In genomic region chr16:84205976-84206691, GRCh38 we compare ENCODE assay signal across 29 cellular contexts. TPM values are rescaled to one million over a fixed set of nuclear protein-coding genes. Genes with fewer than 3 reads are reported as not detected.
A peak's percentile ranks its signal among the peaks of the same experiment; 100 is the strongest.
DNase-seq lines count a peak whose midpoint lies in the region; ATAC-seq, FAIRE-seq and TF ChIP-seq lines count a peak whose summit lies in the region.
"Had no signal": no experiment of that assay in that cellular context is flagged by ENCODE, and none has a peak within 500 bp of the region (broad histone marks: within the 10 kb centered on the region; RNA-seq: fewer than 3 reads in every experiment).

No MANE protein-coding gene starts in this region.

- no peak for DNase-seq in natural killer cell treated with Interleukin-12 subunit alpha and Interleukin-12 subunit beta and Interleukin-15 and Interleukin-18, amount 100 ng/mL, for 72 hours (ENCODE audit: low spot score)
- DNase-seq in natural killer cell: no peak
- no peak for DNase-seq in HepG2 (ENCODE audit: low spot score)
- peak; percentile 36 for DNase-seq in osteoblast (ENCODE audit: insufficient read length, low spot score, missing footprints)
- no peak for DNase-seq in upper lobe of right lung
- DNase-seq in coronary artery (ENCODE audit: low spot score): no peak
- DNase-seq: ACHN; AML-193; BE2C; CD4-positive, alpha-beta T cell; CD8-positive, alpha-beta memory T cell; DMS 273 treated with DMSO at 0.1 percent for 48 hours; DMS79; EL; GF-D8; GM23248; H9 had no signal

- no peaks in the 10 kb centered on the region for H3K9me3 Mint-ChIP-seq in natural killer cell treated with Interleukin-12 subunit alpha and Interleukin-12 subunit beta and Interleukin-15 and Interleukin-18, amount 100 ng/mL, for 72 hours
- H3K9me3 Mint-ChIP-seq in natural killer cell: no peaks in the 10 kb centered on the region
- no peaks in the 10 kb centered on the region for H3K9me3 Mint-ChIP-seq in activated T-helper 17 cell treated with anti-CD3 and anti-CD28 coated beads, Interleukin-2, amount 50 U/mL, for 72 hours
- H3K9me3 Mint-ChIP-seq: CD4-positive, alpha-beta T cell; CD8-positive, alpha-beta memory T cell; H9 had no signal

- H3K79me2 ChIP-seq in HepG2 (ENCODE audit: insufficient read depth, low read length) (no peaks in the 10 kb centered on the region), osteoblast (ENCODE audit: insufficient read depth, low read length) (no peaks in the 10 kb centered on the region)

- no peak overlapping the region for H3K27ac Mint-ChIP-seq in natural killer cell treated with Interleukin-12 subunit alpha and Interleukin-12 subunit beta and Interleukin-15 and Interleukin-18, amount 100 ng/mL, for 72 hours
- H3K27ac Mint-ChIP-seq in natural killer cell: no peak overlapping the region
- H3K27ac Mint-ChIP-seq in activated T-helper 17 cell treated with anti-CD3 and anti-CD28 coated beads, Interleukin-2, amount 50 U/mL, for 72 hours: no peak overlapping the region
- H3K27ac Mint-ChIP-seq: CD4-positive, alpha-beta T cell; CD8-positive, alpha-beta memory T cell; H9 had no signal

- POLR2A ChIA-PET in HepG2 (lab: Yijun Ruan, JAX): no interaction called here

- no peak overlapping the region for H3K4me3 Mint-ChIP-seq in natural killer cell treated with Interleukin-12 subunit alpha and Interleukin-12 subunit beta and Interleukin-15 and Interleukin-18, amount 100 ng/mL, for 72 hours
- no peak overlapping the region for H3K4me3 Mint-ChIP-seq in natural killer cell
- H3K4me3 Mint-ChIP-seq in activated T-helper 17 cell treated with anti-CD3 and anti-CD28 coated beads, Interleukin-2, amount 50 U/mL, for 72 hours: no peak overlapping the region
- H3K4me3 Mint-ChIP-seq: CD14-positive monocyte; CD4-positive, alpha-beta T cell; CD8-positive, alpha-beta memory T cell; H9 had no signal

- CTCF ChIA-PET in HepG2 (lab: Yijun Ruan, JAX; ENCODE audit: low intra/inter-chr PET ratio, low total read pairs): no interaction called here

- no peaks in the 10 kb centered on the region for H3K36me3 Mint-ChIP-seq in natural killer cell treated with Interleukin-12 subunit alpha and Interleukin-12 subunit beta and Interleukin-15 and Interleukin-18, amount 100 ng/mL, for 72 hours
- no peaks in the 10 kb centered on the region for H3K36me3 Mint-ChIP-seq in natural killer cell
- no peaks in the 10 kb centered on the region for H3K36me3 Mint-ChIP-seq in activated T-helper 17 cell treated with anti-CD3 and anti-CD28 coated beads, Interleukin-2, amount 50 U/mL, for 72 hours (ENCODE audit: low read depth)
- H3K36me3 Mint-ChIP-seq: CD14-positive monocyte; CD8-positive, alpha-beta memory T cell had no signal

- FAIRE-seq in HepG2 (lab: Jason Lieb, UNC): no peak
- FAIRE-seq: A204.1, D721Med, GM12891, GM18507 had no signal

- H3K27me3 ChIP-seq in HepG2 (ENCODE audit: control insufficient read depth in 1 of 2, insufficient read depth in 2 of 2, low read length in 2 of 2) (peaks cover 15 to 26% of the 10 kb centered on the region in 2 experiments), osteoblast (ENCODE audit: insufficient read depth, low read length) (peaks cover 10% of the 10 kb centered on the region), upper lobe of right lung (no peaks in the 10 kb centered on the region)
- H3K27me3 ChIP-seq: BE2C; BLaER1 treated with 17β-estradiol and CSF1 and Interleukin-3, amounts not matched to agents 10 nM and 100 nM had no signal

- TF ChIP-seq EP300 in HepG2 (IDR thresholded peaks at IDR 0.05; ENCODE audit: low read depth in 2 of 2, low read length in 2 of 2) (no peak), HepG2 (CRISPR knock-in tag; IDR thresholded peaks at IDR 0.05; ENCODE audit: borderline replicate concordance) (no peak)

- BruUV-seq in HepG2 (replicated peaks; lab: Mats Ljungman, UMichigan): no TSS peak

- H3K4me1 Mint-ChIP-seq in natural killer cell treated with Interleukin-12 subunit alpha and Interleukin-12 subunit beta and Interleukin-15 and Interleukin-18, amount 100 ng/mL, for 72 hours (ENCODE audit: low read depth in 2 of 2): no peaks in the 10 kb centered on the region
- no peaks in the 10 kb centered on the region for H3K4me1 Mint-ChIP-seq in natural killer cell
- H3K4me1 Mint-ChIP-seq in activated T-helper 17 cell treated with anti-CD3 and anti-CD28 coated beads, Interleukin-2, amount 50 U/mL, for 72 hours: no peaks in the 10 kb centered on the region
- H3K4me1 Mint-ChIP-seq: CD14-positive monocyte; CD8-positive, alpha-beta memory T cell had no signal

- peaks cover 0 to 5% of the 10 kb centered on the region in 2 donors for H3K27me3 Mint-ChIP-seq in natural killer cell treated with Interleukin-12 subunit alpha and Interleukin-12 subunit beta and Interleukin-15 and Interleukin-18, amount 100 ng/mL, for 72 hours
- peaks cover 0 to 10% of the 10 kb centered on the region in 2 donors for H3K27me3 Mint-ChIP-seq in natural killer cell (ENCODE audit: low read depth in 2 of 2)
- H3K27me3 Mint-ChIP-seq in activated T-helper 17 cell treated with anti-CD3 and anti-CD28 coated beads, Interleukin-2, amount 50 U/mL, for 72 hours: no peaks in the 10 kb centered on the region
- H3K27me3 Mint-ChIP-seq: CD4-positive, alpha-beta T cell had no signal

- H3K4me3 ChIP-seq in HepG2 (replicated peaks in 1 of 3; ENCODE audit: insufficient read depth in 1 of 3, low read depth in 2 of 3, low read length in 3 of 3) (no peak overlapping the region), osteoblast (ENCODE audit: insufficient read depth, low read length) (no peak overlapping the region), upper lobe of right lung (no peak overlapping the region), coronary artery (no peak overlapping the region)
- H3K4me3 ChIP-seq: BLaER1 treated with 17β-estradiol and CSF1 and Interleukin-3, amounts not matched to agents 10 nM and 100 nM; GM23248 had no signal

- no peak overlapping the region for H3K27ac ChIP-seq in HepG2 (ENCODE audit: extremely low read length, insufficient read depth, low read length)
- no peak overlapping the region for H3K27ac ChIP-seq in osteoblast (ENCODE audit: low read depth, low read length)
- no peak overlapping the region for H3K27ac ChIP-seq in upper lobe of right lung
- no peak overlapping the region for H3K27ac ChIP-seq in coronary artery
- H3K27ac ChIP-seq: 22Rv1; BLaER1 treated with 17β-estradiol and CSF1 and Interleukin-3, amounts not matched to agents 10 nM and 100 nM; GM23248 had no signal

- H3K4me1 ChIP-seq in HepG2 (ENCODE audit: insufficient read depth, low read length) (no peaks in the 10 kb centered on the region), osteoblast (ENCODE audit: insufficient read depth, low read length) (no peaks in the 10 kb centered on the region), upper lobe of right lung (no peaks in the 10 kb centered on the region)

- no peak overlapping the region for H3K9ac ChIP-seq in HepG2 (ENCODE audit: insufficient read depth, low read depth, low read length)
- H3K9ac ChIP-seq: BLaER1 treated with 17β-estradiol and CSF1 and Interleukin-3, amounts not matched to agents 10 nM and 100 nM; GM23248 had no signal

- no peak overlapping the region for H3K4me2 ChIP-seq in HepG2 (ENCODE audit: low read depth, low read length)
- no peak overlapping the region for H3K4me2 ChIP-seq in osteoblast (ENCODE audit: insufficient read depth, low read length)
- H3K4me2 ChIP-seq: BLaER1 treated with 17β-estradiol and CSF1 and Interleukin-3, amounts not matched to agents 10 nM and 100 nM had no signal

- no peak for TF ChIP-seq RAD21 in HepG2 (CRISPR knock-in tag; IDR thresholded peaks at IDR 0.05)

- ATAC-seq in natural killer cell treated with Interleukin-12 subunit alpha and Interleukin-12 subunit beta and Interleukin-15 and Interleukin-18, amount 100 ng/mL, for 72 hours: peak; percentile 17 to 30
- ATAC-seq in natural killer cell: no peak
- ATAC-seq in HepG2: peak; percentile 23; the same call in 1 of the 3 replicates
- peak; percentile 49 for ATAC-seq in upper lobe of right lung
- no peak for ATAC-seq in GM21786 (IDR thresholded peaks at IDR 0.05; ENCODE audit: unreplicated experiment)
- no peak for ATAC-seq in activated T-helper 17 cell treated with anti-CD3 and anti-CD28 coated beads, Interleukin-2, amount 50 U/mL, for 72 hours (replicated peaks)
- ATAC-seq: HCT116 had no signal

- H4K20me1 ChIP-seq in HepG2 (ENCODE audit: insufficient read depth, low read length): no peaks in the 10 kb centered on the region
- H4K20me1 ChIP-seq in osteoblast (ENCODE audit: insufficient read depth, low read length): no peaks in the 10 kb centered on the region
- H4K20me1 ChIP-seq: BLaER1 treated with 17β-estradiol and CSF1 and Interleukin-3, amounts not matched to agents 10 nM and 100 nM had no signal

- H3K9me3 ChIP-seq in HepG2 (ENCODE audit: low read length) (no peaks in the 10 kb centered on the region), osteoblast (ENCODE audit: low read depth, low read length) (no peaks in the 10 kb centered on the region), upper lobe of right lung (no peaks in the 10 kb centered on the region)
- H3K9me3 ChIP-seq: BE2C had no signal

- no peak for TF ChIP-seq POLR2A in HepG2 (IDR thresholded peaks at IDR 0.05; ENCODE audit: insufficient read depth in 1 of 2, low read depth in 2 of 2, low read length in 2 of 2)

- in situ Hi-C loops in HepG2 (cut with HindIII; ENCODE audit: extremely low pct_ligation_motif_present, low pct_unique_long_range_greater_than_20kb): no loop called here

- H3K36me3 ChIP-seq in HepG2 (replicated peaks in 1 of 2; ENCODE audit: control insufficient read depth in 1 of 2, insufficient read depth in 2 of 2, low read length in 2 of 2) (no peaks in the 10 kb centered on the region), osteoblast (ENCODE audit: insufficient read depth, low read length) (no peaks in the 10 kb centered on the region), upper lobe of right lung (no peaks in the 10 kb centered on the region)
- H3K36me3 ChIP-seq: BE2C; BLaER1 treated with 17β-estradiol and CSF1 and Interleukin-3, amounts not matched to agents 10 nM and 100 nM had no signal

- WGBS in HepG2 (ENCODE audit: low lambda C conversion rate): 23% methylated on average over 18 of the region's 18 CpGs

- intact Hi-C loops in natural killer cell (cut with micrococcal nuclease): no loop called here
- intact Hi-C loops in HepG2 (cut with micrococcal nuclease; ENCODE audit: unreplicated experiment): no loop called here
- intact Hi-C loops in upper lobe of right lung (cut with DNase I): no loop called here

- TF ChIP-seq CTCF in natural killer cell (IDR thresholded peaks at IDR 0.05) (no peak), HepG2 (CRISPR knock-in tag; IDR thresholded peaks at IDR 0.05) (no peak), osteoblast (IDR thresholded peaks at IDR 0.05; ENCODE audit: extremely low read depth, low read depth, low read length) (no peak), upper lobe of right lung (IDR thresholded peaks at IDR 0.05) (no peak), coronary artery (IDR thresholded peaks at IDR 0.05) (no peak)

- no peak overlapping the region for H2AFZ ChIP-seq in HepG2 (ENCODE audit: low read length)
- H2AFZ ChIP-seq in osteoblast (ENCODE audit: low read length): no peak overlapping the region
- H2AFZ ChIP-seq: GM23248 had no signal

RNA-seq across cellular contexts. Expression of gene ADAD2, which starts 15.2 kb away (rescaled TPM):
- not detected for total RNA-seq in natural killer cell treated with Interleukin-12 subunit alpha and Interleukin-12 subunit beta and Interleukin-15 and Interleukin-18, amount 100 ng/mL, for 72 hours
- not detected for total RNA-seq in natural killer cell
- total RNA-seq in HepG2 (2016; rRNA removed; fragmentation: Illumina TruSeq; extraction: Trizol): not detected in 2 replicates
- not detected in 2 replicates for total RNA-seq in HepG2 (2016; cell fraction: cytosol; rRNA removed; fragmentation: Illumina TruSeq; extraction: Trizol; ENCODE audit: low read depth)
- not detected in 2 replicates for total RNA-seq in HepG2 (2016; cell fraction: insoluble cytoplasmic fraction; rRNA removed; fragmentation: Illumina TruSeq; extraction: Trizol)
- total RNA-seq in HepG2 (2016; cell fraction: membrane; rRNA removed; fragmentation: Illumina TruSeq; extraction: Trizol): not detected in 2 replicates
- total RNA-seq in HepG2 (2016; cell fraction: nucleus; rRNA removed; fragmentation: Illumina TruSeq; extraction: Trizol): not detected in 2 replicates
- not detected in 2 replicates for polyA plus RNA-seq in HepG2 (2011; rRNA removed)
- 0.03 TPM in 1 of 2 replicates, not detected in the other for polyA plus RNA-seq in HepG2 (2011; cell fraction: cytosol; rRNA removed)
- polyA plus RNA-seq in HepG2 (2011; cell fraction: nucleus; rRNA removed): not detected in 2 replicates
- polyA plus RNA-seq in HepG2 (2012): not detected in 2 replicates
- not detected in 2 replicates for polyA plus RNA-seq in HepG2 (2016; cell fraction: cytosol; fragmentation: Illumina TruSeq; extraction: Trizol; ENCODE audit: low read depth)
- not detected in 2 replicates for polyA plus RNA-seq in HepG2 (2016; cell fraction: insoluble cytoplasmic fraction; fragmentation: Illumina TruSeq; extraction: Trizol; ENCODE audit: low read depth)
- polyA plus RNA-seq in HepG2 (2016; cell fraction: membrane; fragmentation: Illumina TruSeq; extraction: Trizol; ENCODE audit: low read depth): not detected in 2 replicates
- polyA plus RNA-seq in HepG2 (2016; cell fraction: nucleus; fragmentation: Illumina TruSeq; extraction: Trizol; ENCODE audit: insufficient read depth, low read depth): not detected in 2 replicates
- polyA minus RNA-seq in HepG2 (2011; rRNA and poly(A)+ RNA removed; ENCODE audit: low replicate concordance): not detected in 2 replicates
- polyA minus RNA-seq in HepG2 (2011; cell fraction: cytosol; rRNA and poly(A)+ RNA removed): not detected in 2 replicates
- not detected in 2 replicates for polyA minus RNA-seq in HepG2 (2011; cell fraction: nucleus; rRNA and poly(A)+ RNA removed)
- under 0.01 TPM in 1 of 2 replicates, not detected in the other for total RNA-seq in osteoblast
- 0.52 TPM for total RNA-seq in upper lobe of right lung
- not detected for total RNA-seq in activated T-helper 17 cell treated with anti-CD3 and anti-CD28 coated beads, Interleukin-2, amount 50 U/mL, for 72 hours
- total RNA-seq: G401, GM23248, H4 had no signal
- polyA plus RNA-seq: CD14-positive monocyte; CD8-positive, alpha-beta memory T cell; GM23248 had no signal

RNA-seq across cellular contexts. Expression of gene TAF1C, which starts 19.3 kb away (rescaled TPM):
- total RNA-seq in natural killer cell treated with Interleukin-12 subunit alpha and Interleukin-12 subunit beta and Interleukin-15 and Interleukin-18, amount 100 ng/mL, for 72 hours: 10 to 100 TPM; 50.4 to 92.3 TPM
- total RNA-seq in natural killer cell (10 to 100 TPM; 89.0 to 97.7 (median 91.9) TPM), HepG2 (2016; rRNA removed; fragmentation: Illumina TruSeq; extraction: Trizol) (8.3 and 15.6 TPM in 2 replicates), osteoblast (19.5 and 20.6 TPM in 2 replicates), upper lobe of right lung (80.2 TPM)
- total RNA-seq in HepG2 (2016; cell fraction: cytosol; rRNA removed; fragmentation: Illumina TruSeq; extraction: Trizol; ENCODE audit: low read depth): 9.0 and 11.9 TPM in 2 replicates
- total RNA-seq in HepG2 (2016; cell fraction: insoluble cytoplasmic fraction; rRNA removed; fragmentation: Illumina TruSeq; extraction: Trizol): 5.7 and 17.7 TPM in 2 replicates
- 9.2 and 10.3 TPM in 2 replicates for total RNA-seq in HepG2 (2016; cell fraction: membrane; rRNA removed; fragmentation: Illumina TruSeq; extraction: Trizol)
- total RNA-seq in HepG2 (2016; cell fraction: nucleus; rRNA removed; fragmentation: Illumina TruSeq; extraction: Trizol): 33.5 and 39.8 TPM in 2 replicates
- 20.8 and 25.2 TPM in 2 replicates for polyA plus RNA-seq in HepG2 (2011; rRNA removed)
- 6.5 and 8.8 TPM in 2 replicates for polyA plus RNA-seq in HepG2 (2011; cell fraction: cytosol; rRNA removed)
- polyA plus RNA-seq in HepG2 (2011; cell fraction: nucleus; rRNA removed): 318 and 424 TPM in 2 replicates
- 24.5 and 34.3 TPM in 2 replicates for polyA plus RNA-seq in HepG2 (2012)
- 1.1 and 1.7 TPM in 2 replicates for polyA plus RNA-seq in HepG2 (2016; cell fraction: cytosol; fragmentation: Illumina TruSeq; extraction: Trizol; ENCODE audit: low read depth)
- polyA plus RNA-seq in HepG2 (2016; cell fraction: insoluble cytoplasmic fraction; fragmentation: Illumina TruSeq; extraction: Trizol; ENCODE audit: low read depth): 9.1 and 13.0 TPM in 2 replicates
- 1.9 and 2.6 TPM in 2 replicates for polyA plus RNA-seq in HepG2 (2016; cell fraction: membrane; fragmentation: Illumina TruSeq; extraction: Trizol; ENCODE audit: low read depth)
- polyA plus RNA-seq in HepG2 (2016; cell fraction: nucleus; fragmentation: Illumina TruSeq; extraction: Trizol; ENCODE audit: insufficient read depth, low read depth): 119 and 132 TPM in 2 replicates
- 40.8 and 57.1 TPM in 2 replicates for polyA minus RNA-seq in HepG2 (2011; rRNA and poly(A)+ RNA removed; ENCODE audit: low replicate concordance)
- 4.0 and 5.1 TPM in 2 replicates for polyA minus RNA-seq in HepG2 (2011; cell fraction: cytosol; rRNA and poly(A)+ RNA removed)
- polyA minus RNA-seq in HepG2 (2011; cell fraction: nucleus; rRNA and poly(A)+ RNA removed): 62.5 and 75.1 TPM in 2 replicates
- total RNA-seq in activated T-helper 17 cell treated with anti-CD3 and anti-CD28 coated beads, Interleukin-2, amount 50 U/mL, for 72 hours: 10 to 100 TPM; 37.0 to 44.9 TPM

RNA-seq across cellular contexts. Expression of gene KCNG4, which starts 33.7 kb away (rescaled TPM):
- total RNA-seq in natural killer cell treated with Interleukin-12 subunit alpha and Interleukin-12 subunit beta and Interleukin-15 and Interleukin-18, amount 100 ng/mL, for 72 hours: not detected
- total RNA-seq in natural killer cell (not detected), HepG2 (2016; rRNA removed; fragmentation: Illumina TruSeq; extraction: Trizol) (not detected in 2 replicates), osteoblast (not detected in 2 replicates), upper lobe of right lung (not detected)
- total RNA-seq in HepG2 (2016; cell fraction: cytosol; rRNA removed; fragmentation: Illumina TruSeq; extraction: Trizol; ENCODE audit: low read depth): not detected in 2 replicates
- total RNA-seq in HepG2 (2016; cell fraction: insoluble cytoplasmic fraction; rRNA removed; fragmentation: Illumina TruSeq; extraction: Trizol): not detected in 2 replicates
- not detected in 2 replicates for total RNA-seq in HepG2 (2016; cell fraction: membrane; rRNA removed; fragmentation: Illumina TruSeq; extraction: Trizol)
- not detected in 2 replicates for total RNA-seq in HepG2 (2016; cell fraction: nucleus; rRNA removed; fragmentation: Illumina TruSeq; extraction: Trizol)
- polyA plus RNA-seq in HepG2 (2011; rRNA removed): not detected in 2 replicates
- polyA plus RNA-seq in HepG2 (2011; cell fraction: cytosol; rRNA removed): not detected in 2 replicates
- polyA plus RNA-seq in HepG2 (2011; cell fraction: nucleus; rRNA removed): not detected in 2 replicates
- polyA plus RNA-seq in HepG2 (2012): not detected in 2 replicates
- polyA plus RNA-seq in HepG2 (2016; cell fraction: cytosol; fragmentation: Illumina TruSeq; extraction: Trizol; ENCODE audit: low read depth): not detected in 2 replicates
- not detected in 2 replicates for polyA plus RNA-seq in HepG2 (2016; cell fraction: insoluble cytoplasmic fraction; fragmentation: Illumina TruSeq; extraction: Trizol; ENCODE audit: low read depth)
- polyA plus RNA-seq in HepG2 (2016; cell fraction: membrane; fragmentation: Illumina TruSeq; extraction: Trizol; ENCODE audit: low read depth): not detected in 2 replicates
- polyA plus RNA-seq in HepG2 (2016; cell fraction: nucleus; fragmentation: Illumina TruSeq; extraction: Trizol; ENCODE audit: insufficient read depth, low read depth): not detected in 2 replicates
- polyA minus RNA-seq in HepG2 (2011; rRNA and poly(A)+ RNA removed; ENCODE audit: low replicate concordance): 0.02 TPM in 1 of 2 replicates, not detected in the other
- not detected in 2 replicates for polyA minus RNA-seq in HepG2 (2011; cell fraction: cytosol; rRNA and poly(A)+ RNA removed)
- not detected in 2 replicates for polyA minus RNA-seq in HepG2 (2011; cell fraction: nucleus; rRNA and poly(A)+ RNA removed)
- total RNA-seq in activated T-helper 17 cell treated with anti-CD3 and anti-CD28 coated beads, Interleukin-2, amount 50 U/mL, for 72 hours: not detected
- total RNA-seq: CD4-positive, alpha-beta T cell; CD8-positive, alpha-beta memory T cell; G401; GM23248; H4; H9 had no signal
- polyA plus RNA-seq: CD14-positive monocyte; CD8-positive, alpha-beta memory T cell; GM23248 had no signal

Comparison
In these comparisons a context has a peak if more than half of its experiments do, and no peak if none do; other contexts are left out.
1. ATAC-seq: peak in natural killer cell treated with Interleukin-12 subunit alpha and Interleukin-12 subunit beta and Interleukin-15 and Interleukin-18, amount 100 ng/mL, for 72 hours (2 of 2), HepG2 (single experiment) and upper lobe of right lung (single experiment); none in natural killer cell (0 of 3), GM21786 (single experiment) and activated T-helper 17 cell treated with anti-CD3 and anti-CD28 coated beads, Interleukin-2, amount 50 U/mL, for 72 hours (single experiment).